In the genomic region with DNA sequence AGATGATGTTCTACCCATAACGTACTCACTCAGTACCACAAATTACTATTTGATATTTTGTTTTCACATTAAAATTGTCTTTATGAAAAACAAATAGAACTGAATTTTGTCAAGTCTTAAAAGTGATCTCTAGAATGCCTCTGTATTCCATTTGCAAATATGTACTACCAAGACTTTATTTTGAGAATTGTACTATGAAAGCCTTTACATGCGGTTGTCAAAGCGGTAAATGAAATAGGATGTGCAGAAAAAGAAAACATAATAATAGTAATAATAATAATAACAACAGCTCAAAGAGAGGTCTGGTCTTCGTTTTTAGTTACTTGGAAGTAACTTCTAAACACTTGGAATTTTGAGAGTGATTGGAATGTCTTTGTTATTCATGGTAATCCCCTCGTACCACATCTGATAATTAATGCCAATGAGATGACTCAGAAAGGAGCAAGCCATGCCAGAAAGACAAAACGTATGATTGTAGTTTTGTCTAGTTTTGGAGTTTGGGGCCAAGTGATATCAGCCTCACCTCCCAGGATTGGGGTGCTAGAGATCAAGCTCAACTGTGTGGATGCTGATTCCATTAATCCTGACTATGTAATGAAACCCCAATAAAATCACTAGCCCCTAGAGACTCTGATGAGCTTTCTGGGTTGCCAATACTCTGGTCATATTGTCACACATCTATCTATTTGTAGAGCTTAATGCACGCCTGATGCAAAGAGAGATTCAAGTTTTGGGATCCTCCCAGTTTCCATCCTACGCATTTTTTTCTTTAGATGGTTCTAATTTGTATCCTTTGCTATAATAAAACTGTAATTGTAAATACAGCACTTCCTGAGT, we compare ENCODE assay signal across 14 cellular contexts. TPM values are rescaled to one million over a fixed set of nuclear protein-coding genes. Genes with fewer than 3 reads are reported as not detected.
DNase-seq lines count a peak whose midpoint lies in the region; ATAC-seq, FAIRE-seq and TF ChIP-seq lines count a peak whose summit lies in the region.
"Had no signal": no experiment of that assay in that cellular context is flagged by ENCODE, and none has a peak within 500 bp of the region (broad histone marks: within the 10 kb centered on the region; RNA-seq: fewer than 3 reads in every experiment).

No MANE protein-coding gene starts in this region.

- no peak for TF ChIP-seq CTCF in GM12865 (IDR thresholded peaks at IDR 0.05; ENCODE audit: insufficient read depth, low read depth, low read length, missing control alignments)

- DNase-seq in GM12865 (ENCODE audit: low read depth) (peak; percentile 10), right cardiac atrium (no peak), COR-L47 (lab: John Stamatoyannopoulos, UW) (no peak), NCI-H146 (lab: John Stamatoyannopoulos, UW) (no peak)
- no peak for DNase-seq in naive thymus-derived CD8-positive, alpha-beta T cell
- DNase-seq: activated CD4-positive, alpha-beta T cell treated with anti-CD3 and anti-CD28 coated beads for 4 hours; CD4-positive, CD25-positive, alpha-beta regulatory T cell; H9; NCI-H526 treated with DMSO at 0.1 percent for 48 hours; upper lobe of left lung had no signal

- POLR2A ChIA-PET in naive thymus-derived CD8-positive, alpha-beta T cell (lab: Charles Lee) = no interaction called here

- peak; percentile 14 for ATAC-seq in GM21576 (IDR thresholded peaks at IDR 0.05; ENCODE audit: unreplicated experiment)
- peak; percentile 25 for ATAC-seq in HG03354 (IDR thresholded peaks at IDR 0.05; ENCODE audit: poor library complexity, severe bottlenecking, unreplicated experiment)
- ATAC-seq in right cardiac atrium = no peak
- ATAC-seq in naive thymus-derived CD8-positive, alpha-beta T cell = no peak

- no peaks in the 10 kb centered on the region for H3K9me3 ChIP-seq in right cardiac atrium (ENCODE audit: control insufficient read depth, low read length)
- H3K9me3 ChIP-seq: upper lobe of left lung had no signal

- intact Hi-C loops in right cardiac atrium (cut with DNase I) = no loop called here

- 66% methylated on average over 8 of the region's 8 CpGs for WGBS in right cardiac atrium

- H3K27ac ChIP-seq in right cardiac atrium (ENCODE audit: low read length) = no peak overlapping the region
- H3K27ac ChIP-seq: upper lobe of left lung had no signal

- H3K4me3 ChIP-seq in GM12865 (ENCODE audit: low read depth, low read length) = no peak overlapping the region
- no peak overlapping the region for H3K4me3 ChIP-seq in right cardiac atrium (ENCODE audit: low read length)
- H3K4me3 ChIP-seq: upper lobe of left lung had no signal

- peaks cover 0 to 5% (median 2%) of the 10 kb centered on the region in 9 donors for H3K9me3 Mint-ChIP-seq in naive thymus-derived CD8-positive, alpha-beta T cell

- H3K36me3 Mint-ChIP-seq in naive thymus-derived CD8-positive, alpha-beta T cell = peaks cover 0 to 4% (median 0%) of the 10 kb centered on the region in 3 donors
- H3K36me3 Mint-ChIP-seq: CD4-positive, CD25-positive, alpha-beta regulatory T cell had no signal

- H3K4me1 Mint-ChIP-seq in naive thymus-derived CD8-positive, alpha-beta T cell = no peaks in the 10 kb centered on the region
- H3K4me1 Mint-ChIP-seq: CD4-positive, CD25-positive, alpha-beta regulatory T cell had no signal

- H3K27ac Mint-ChIP-seq in naive thymus-derived CD8-positive, alpha-beta T cell = no peak overlapping the region
- H3K27ac Mint-ChIP-seq: CD4-positive, CD25-positive, alpha-beta regulatory T cell had no signal

- FAIRE-seq in endometrium (lab: Jason Lieb, UNC) = peak; percentile 15
- FAIRE-seq: colon had no signal

- H3K4me3 Mint-ChIP-seq in naive thymus-derived CD8-positive, alpha-beta T cell = no peak overlapping the region
- H3K4me3 Mint-ChIP-seq: CD4-positive, CD25-positive, alpha-beta regulatory T cell; H9 had no signal

- no peaks in the 10 kb centered on the region for H3K4me1 ChIP-seq in right cardiac atrium (ENCODE audit: control insufficient read depth, insufficient read depth, low read length)
- H3K4me1 ChIP-seq: upper lobe of left lung had no signal

- H3K27me3 ChIP-seq in right cardiac atrium (ENCODE audit: control insufficient read depth, insufficient read depth) = no peaks in the 10 kb centered on the region
- H3K27me3 ChIP-seq: upper lobe of left lung had no signal

- H3K27me3 Mint-ChIP-seq in naive thymus-derived CD8-positive, alpha-beta T cell = peaks cover 0 to 36% (median 6%) of the 10 kb centered on the region in 5 donors

RNA-seq across cellular contexts. Expression of a gene that starts 20.2 kb away (rescaled TPM):
- total RNA-seq in right cardiac atrium = 10 to 100 TPM; 10.5 to 15.9 (median 12.9) TPM
- polyA plus RNA-seq in right cardiac atrium = 7.6 TPM
- 10 to 100 TPM; 15.2 to 16.5 TPM for total RNA-seq in naive thymus-derived CD8-positive, alpha-beta T cell
- polyA plus RNA-seq in naive thymus-derived CD8-positive, alpha-beta T cell = 10 to 100 TPM; 36.8 to 39.6 (median 38.4) TPM

Comparison
In these comparisons a context has a peak if more than half of its experiments do, and no peak if none do; other contexts are left out.
1. ATAC-seq: peak in GM21576 (single experiment) and HG03354 (single experiment); none in right cardiac atrium (0 of 2) and naive thymus-derived CD8-positive, alpha-beta T cell (0 of 2).